In the genomic region with DNA sequence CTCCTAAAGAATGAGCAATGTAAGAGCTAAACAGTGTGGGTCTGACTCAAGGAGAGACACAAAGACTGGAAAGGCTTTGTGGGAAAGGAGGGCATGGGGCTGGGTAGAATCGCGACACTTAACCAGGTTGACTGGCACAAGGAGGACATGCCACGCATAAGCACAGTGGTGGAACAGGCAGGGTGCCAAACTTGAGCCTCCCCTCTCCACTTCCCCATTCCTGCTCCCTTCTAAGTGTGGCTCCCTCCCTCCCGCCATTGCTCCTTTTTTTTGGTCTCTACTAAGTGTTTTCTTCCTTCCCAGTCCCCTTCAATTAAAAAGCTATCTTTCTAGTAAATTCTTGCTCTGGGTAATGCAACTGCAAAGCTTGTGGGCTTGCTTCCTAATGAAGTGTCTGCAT, we compare ENCODE assay signal across 11 cellular contexts. TPM values are rescaled to one million over a fixed set of nuclear protein-coding genes. Genes with fewer than 3 reads are reported as not detected.
A peak's percentile ranks its signal among the peaks of the same experiment; 100 is the strongest.
DNase-seq lines count a peak whose midpoint lies in the region; TF ChIP-seq lines count a peak whose summit lies in the region.
"Had no signal": no experiment of that assay in that cellular context is flagged by ENCODE, and none has a peak within 500 bp of the region (broad histone marks: within the 10 kb centered on the region; RNA-seq: fewer than 3 reads in every experiment).

No MANE protein-coding gene starts in this region.

- H3K27me3 ChIP-seq in stomach smooth muscle (ENCODE audit: control insufficient read depth in 1 of 2, insufficient read depth in 2 of 2, low read length in 2 of 2) (no peaks in the 10 kb centered on the region), BE2C (no peaks in the 10 kb centered on the region)
- H3K27me3 ChIP-seq: upper lobe of left lung had no signal

- intact Hi-C loops in lower leg skin (cut with DNase I; ENCODE audit: low total_unique reads), result no loop called here

- DNase-seq in NB4 (ENCODE audit: low read depth) (peak; percentile 48), lower leg skin (ENCODE audit: low spot score in 2 of 2) (peak; percentile 55 to 91), BE2C (no peak), COLO668 (lab: John Stamatoyannopoulos, UW; ENCODE audit: unreplicated experiment) (no peak)
- DNase-seq in activated CD4-positive, CD25-positive, alpha-beta regulatory T cell treated with anti-CD3 and anti-CD28 coated beads, Interleukin-2, amount 50 U/mL, for 72 hours, result no peak
- DNase-seq: kidney glomerular epithelial cell, NCI-H1436 had no signal

- WGBS in adipose tissue, 3 donors, result 46 to 91% (median 70%) methylated on average over 4 of the region's 4 CpGs
- 78 to 83% methylated on average over 4 of the region's 4 CpGs for WGBS in lower leg skin, 2 donors

- H3K36me3 ChIP-seq in stomach smooth muscle (ENCODE audit: control insufficient read depth in 2 of 2, insufficient read depth in 2 of 2, low read length in 2 of 2) (no peaks in the 10 kb centered on the region), BE2C (no peaks in the 10 kb centered on the region; the same call in 1 of the 2 replicates)
- H3K36me3 ChIP-seq: upper lobe of left lung had no signal

- H3K4me3 ChIP-seq in NB4 (ENCODE audit: low read depth, low read length) (no peak overlapping the region), lower leg skin (ENCODE audit: low read depth, poor library complexity, severe bottlenecking) (no peak overlapping the region), stomach smooth muscle (ENCODE audit: low read length in 2 of 2) (no peak overlapping the region), BE2C (ENCODE audit: low read depth, low read length) (no peak overlapping the region)
- H3K4me3 ChIP-seq: GM12878, upper lobe of left lung had no signal

- peak overlapping the region; percentile 67 for H3K27ac ChIP-seq in adipose tissue (ENCODE audit: low read depth, low read length)
- peak overlapping the region; percentile 11 for H3K27ac ChIP-seq in stomach smooth muscle (ENCODE audit: low read length)

- H3K9me3 ChIP-seq in stomach smooth muscle (ENCODE audit: control insufficient read depth in 2 of 2, low read length in 2 of 2) (no peaks in the 10 kb centered on the region), BE2C (no peaks in the 10 kb centered on the region)
- H3K9me3 ChIP-seq: upper lobe of left lung had no signal

- H3K9ac ChIP-seq in stomach smooth muscle (ENCODE audit: low read length in 2 of 2), result no peak overlapping the region

- TF ChIP-seq POLR2A in NB4 (IDR thresholded peaks at IDR 0.05; ENCODE audit: extremely low read depth, insufficient read length), result no peak
- TF ChIP-seq POLR2A in lower leg skin (IDR thresholded peaks at IDR 0.05), result no peak

- peaks cover 57% of the 10 kb centered on the region for H3K4me1 ChIP-seq in stomach smooth muscle (ENCODE audit: control insufficient read depth, insufficient read depth, low read length)
- H3K4me1 ChIP-seq in BE2C, result peaks cover 38% of the 10 kb centered on the region

- TF ChIP-seq CTCF in NB4 (IDR thresholded peaks at IDR 0.05; ENCODE audit: low read depth, low read length), result no peak
- TF ChIP-seq CTCF in lower leg skin (IDR thresholded peaks at IDR 0.05), result no peak
- no peak for TF ChIP-seq CTCF in BE2C (IDR thresholded peaks at IDR 0.05; ENCODE audit: low read depth, low read length)

RNA-seq across cellular contexts. Expression of a gene that starts 40.3 kb away (rescaled TPM):
- polyA plus RNA-seq in adipose tissue, result 100 to 1,000 TPM in 2 of 3 donors, 10 to 100 TPM in 1; 44.6 to 165 (median 125) TPM
- 100 to 1,000 TPM; 137 to 329 (median 147) TPM for total RNA-seq in lower leg skin
- polyA plus RNA-seq in BE2C (2012; ENCODE audit: insufficient read depth, insufficient read length, low read depth), result 17.9 TPM

Comparison
In these comparisons a context has a peak if more than half of its experiments do, and no peak if none do; other contexts are left out.
1. DNase-seq: peak in NB4 (single experiment) and lower leg skin (2 of 2); none in BE2C (single experiment), COLO668 (single experiment) and activated CD4-positive, CD25-positive, alpha-beta regulatory T cell treated with anti-CD3 and anti-CD28 coated beads, Interleukin-2, amount 50 U/mL, for 72 hours (single experiment).